Comparison of ENCODE assay signal across 8 cellular contexts in the genomic region with DNA sequence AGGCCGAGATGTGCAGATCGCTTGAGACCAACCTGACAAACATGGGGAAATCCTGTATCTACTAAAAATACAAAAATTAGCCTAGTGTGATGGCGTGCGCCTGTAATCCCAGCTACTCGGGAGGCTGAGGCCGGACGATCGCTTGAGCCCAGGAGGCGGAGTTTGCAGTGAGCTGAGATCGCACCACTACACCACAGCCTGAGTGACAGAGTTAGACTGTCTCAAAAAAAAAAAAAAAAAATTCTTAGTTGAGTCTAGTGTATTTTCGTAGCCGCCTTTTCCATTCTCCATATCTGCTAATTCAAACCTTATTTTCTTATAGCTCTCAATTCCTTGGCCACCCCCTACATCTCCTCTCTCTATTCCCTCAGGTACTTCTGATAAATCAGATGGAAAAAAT. TPM values are rescaled to one million over a fixed set of nuclear protein-coding genes. Genes with fewer than 3 reads are reported as not detected.
DNase-seq lines count a peak whose midpoint lies in the region; ATAC-seq and TF ChIP-seq lines count a peak whose summit lies in the region.

No MANE protein-coding gene starts in this region.

- H3K27me3 ChIP-seq in esophagus muscularis mucosa (no peaks in the 10 kb centered on the region), ovary (no peaks in the 10 kb centered on the region)

- ATAC-seq in activated CD8-positive, alpha-beta T cell treated with anti-CD3 and anti-CD28 coated beads, Interleukin-2, amount 10 ng/mL, durations not matched to agents 7 days and 5 days = peak; percentile 12
- no peak for ATAC-seq in GM21737 (IDR thresholded peaks at IDR 0.05; ENCODE audit: unreplicated experiment)

- H3K4me3 Mint-ChIP-seq in IgD-negative memory B cell = peak overlapping the region; percentile 94 to 100 (median 99)
- H3K4me3 Mint-ChIP-seq in activated CD8-positive, alpha-beta T cell treated with anti-CD3 and anti-CD28 coated beads, Interleukin-2, amount 10 ng/mL, durations not matched to agents 7 days and 5 days = peak overlapping the region; percentile 92

- H3K9me3 ChIP-seq in esophagus muscularis mucosa (no peaks in the 10 kb centered on the region), ovary (no peaks in the 10 kb centered on the region)

- TF ChIP-seq CTCF in AG04449 (IDR thresholded peaks at IDR 0.05; ENCODE audit: insufficient read depth, low read length, missing control alignments) = no peak
- no peak for TF ChIP-seq CTCF in esophagus muscularis mucosa (IDR thresholded peaks at IDR 0.05)
- TF ChIP-seq CTCF in ovary (IDR thresholded peaks at IDR 0.05) = no peak

- peaks cover 6% of the 10 kb centered on the region for H3K36me3 Mint-ChIP-seq in IgD-negative memory B cell
- H3K36me3 Mint-ChIP-seq in activated CD8-positive, alpha-beta T cell treated with anti-CD3 and anti-CD28 coated beads, Interleukin-2, amount 10 ng/mL, durations not matched to agents 7 days and 5 days (ENCODE audit: low read depth) = peaks cover 54% of the 10 kb centered on the region

- TF ChIP-seq EP300 in esophagus muscularis mucosa (IDR thresholded peaks at IDR 0.05) = no peak
- TF ChIP-seq EP300 in ovary (IDR thresholded peaks at IDR 0.05) = no peak

- POLR2A ChIA-PET in AG04449 (lab: Yijun Ruan, JAX) = interaction anchor here (0.6 kb wide), 1 partner anchor 121 kb away, joined by 3 read pairs; no protein-coding TSS in a partner anchor
- POLR2A ChIA-PET in activated CD8-positive, alpha-beta T cell treated with anti-CD3 and anti-CD28 coated beads, Interleukin-2, amount 10 ng/mL, durations not matched to agents 7 days and 5 days (lab: Charles Lee) = interaction anchor here (0.6 to 4.4 kb wide), 15 partner anchors 9 to 1037 kb away, joined by 3 to 90 read pairs (median 4); a partner anchor contains a TSS

- H3K4me3 ChIP-seq in AG04449 (ENCODE audit: low read depth, low read length) = peak overlapping the region; percentile 99
- H3K4me3 ChIP-seq in esophagus muscularis mucosa = peak overlapping the region; percentile 79 to 99 (median 92)
- peak overlapping the region; percentile 90 for H3K4me3 ChIP-seq in ovary

- 27% methylated on average over 12 of the region's 12 CpGs for WGBS in esophagus muscularis mucosa
- 18 to 19% (median 18%) methylated on average over 12 of the region's 12 CpGs for WGBS in ovary, 3 donors

- H3K27ac ChIP-seq in esophagus muscularis mucosa (replicated peaks in 1 of 4) (peak overlapping the region; percentile 90 to 94 (median 92)), ovary (no peak overlapping the region)

- TF ChIP-seq POLR2A in esophagus muscularis mucosa (IDR thresholded peaks at IDR 0.05; ENCODE audit: low read depth) (no peak), ovary (IDR thresholded peaks at IDR 0.05) (no peak)

- H3K4me1 Mint-ChIP-seq in IgD-negative memory B cell = peaks cover 35 to 38% (median 37%) of the 10 kb centered on the region in 3 donors
- H3K4me1 Mint-ChIP-seq in activated CD8-positive, alpha-beta T cell treated with anti-CD3 and anti-CD28 coated beads, Interleukin-2, amount 10 ng/mL, durations not matched to agents 7 days and 5 days (ENCODE audit: low read depth) = peaks cover 42% of the 10 kb centered on the region

- CTCF ChIA-PET in AG04449 (lab: Yijun Ruan, JAX) = interaction anchor here (0.6 to 1.6 kb wide), 3 partner anchors 9 to 184 kb away, joined by 3 to 8 read pairs (median 5); no protein-coding TSS in a partner anchor
- CTCF ChIA-PET in activated CD8-positive, alpha-beta T cell treated with anti-CD3 and anti-CD28 coated beads, Interleukin-2, amount 10 ng/mL, durations not matched to agents 7 days and 5 days (lab: Charles Lee) = interaction anchor here (0.7 to 4.3 kb wide), 7 partner anchors 12 to 435 kb away, joined by 3 to 25 read pairs (median 4); a partner anchor contains a TSS

- H3K27me3 Mint-ChIP-seq in IgD-negative memory B cell = no peaks in the 10 kb centered on the region
- H3K27me3 Mint-ChIP-seq in activated CD8-positive, alpha-beta T cell treated with anti-CD3 and anti-CD28 coated beads, Interleukin-2, amount 10 ng/mL, durations not matched to agents 7 days and 5 days (ENCODE audit: low read depth) = no peaks in the 10 kb centered on the region

- H3K27ac Mint-ChIP-seq in IgD-negative memory B cell = peak overlapping the region; percentile 97 to 99 (median 98)
- peak overlapping the region; percentile 97 for H3K27ac Mint-ChIP-seq in activated CD8-positive, alpha-beta T cell treated with anti-CD3 and anti-CD28 coated beads, Interleukin-2, amount 10 ng/mL, durations not matched to agents 7 days and 5 days

- H3K4me1 ChIP-seq in esophagus muscularis mucosa (peaks cover 53 to 77% (median 65%) of the 10 kb centered on the region in 4 donors), ovary (ENCODE audit: insufficient read depth) (peaks cover 20% of the 10 kb centered on the region)

- DNase-seq in AG04449 (ENCODE audit: low read depth, low spot score) (no peak), esophagus muscularis mucosa (ENCODE audit: extremely low spot score) (no peak), ovary (no peak), NCI-H226 (no peak), SIG-M5 treated with dmso at 0.1 percent for 504 hours (lab: John Stamatoyannopoulos, UW; ENCODE audit: unreplicated experiment) (no peak)
- peak; percentile 77 for DNase-seq in activated CD8-positive, alpha-beta T cell treated with anti-CD3 and anti-CD28 coated beads, Interleukin-2, amount 10 ng/mL, durations not matched to agents 7 days and 5 days

- peaks cover 0 to 20% (median 2%) of the 10 kb centered on the region in 4 donors for H3K36me3 ChIP-seq in esophagus muscularis mucosa
- H3K36me3 ChIP-seq in ovary = no peaks in the 10 kb centered on the region

- H3K9me3 Mint-ChIP-seq in IgD-negative memory B cell = no peaks in the 10 kb centered on the region
- no peaks in the 10 kb centered on the region for H3K9me3 Mint-ChIP-seq in activated CD8-positive, alpha-beta T cell treated with anti-CD3 and anti-CD28 coated beads, Interleukin-2, amount 10 ng/mL, durations not matched to agents 7 days and 5 days (ENCODE audit: insufficient read depth)

- intact Hi-C loops in esophagus muscularis mucosa (cut with DNase I) (no loop called here), ovary (cut with DNase I) (loop anchor here in 1 of 4 donors (5.0 kb wide), 1 partner anchor 72 kb away; a partner anchor contains a TSS)

RNA-seq across cellular contexts. Expression of a gene that starts 1.0 kb away (rescaled TPM):
- polyA plus RNA-seq in IgD-negative memory B cell (39.8 TPM), ovary (10 to 100 TPM; 31.8 to 60.2 TPM)
- 100 to 1,000 TPM; 121 to 122 TPM for total RNA-seq in activated CD8-positive, alpha-beta T cell treated with anti-CD3 and anti-CD28 coated beads, Interleukin-2, amount 10 ng/mL, durations not matched to agents 7 days and 5 days
- total RNA-seq in esophagus muscularis mucosa (10 to 100 TPM; 58.3 to 95.7 (median 74.0) TPM), ovary (10 to 100 TPM; 53.3 to 79.4 (median 65.5) TPM)

RNA-seq across cellular contexts. Expression of a gene that starts 2.3 kb away (rescaled TPM):
- 21.2 TPM for polyA plus RNA-seq in IgD-negative memory B cell
- total RNA-seq in activated CD8-positive, alpha-beta T cell treated with anti-CD3 and anti-CD28 coated beads, Interleukin-2, amount 10 ng/mL, durations not matched to agents 7 days and 5 days = 10 to 100 TPM; 19.1 to 21.9 TPM
- total RNA-seq in esophagus muscularis mucosa = 10 to 100 TPM; 17.4 to 29.7 (median 23.3) TPM
- total RNA-seq in ovary = 10 to 100 TPM; 12.6 to 21.5 (median 18.5) TPM
- 10 to 100 TPM; 16.2 to 19.1 TPM for polyA plus RNA-seq in ovary

Comparison
In these comparisons a context has a peak if more than half of its experiments do, and no peak if none do; other contexts are left out.
1. H3K27ac ChIP-seq: peak in esophagus muscularis mucosa (4 of 4); none in ovary (0 of 2).
2. Peak in every context shown above with its lines, with median percentiles within 50 percentile points of each other: H3K4me3 ChIP-seq.